Comparison of ENCODE assay signal across 35 cellular contexts in genomic region chr3:182763896-182764295, GRCh38.
"Had no signal": no experiment of that assay in that cellular context is flagged by ENCODE, and none has a peak within 500 bp of the region (broad histone marks: within the 10 kb centered on the region; RNA-seq: fewer than 3 reads in every experiment).

No MANE protein-coding gene starts in this region.

- H3K4me1 ChIP-seq: adrenal gland, breast epithelium had no signal

- H3K4me1 Mint-ChIP-seq: activated CD4-positive, alpha-beta T cell treated with anti-CD3 and anti-CD28 coated beads, Interleukin-2, amount 10 ng/mL, durations not matched to agents 24 days and 14 days; activated naive CD8-positive, alpha-beta T cell treated with anti-CD3 and anti-CD28 coated beads for 36 hours; activated T-helper 17 cell treated with anti-CD3 and anti-CD28 coated beads, Interleukin-2, amount 50 U/mL, for 72 hours had no signal

- H3K4me3 Mint-ChIP-seq: activated B cell treated with CpG ODN at 0.5 μM for 24 hours; activated CD4-positive, alpha-beta memory T cell treated with anti-CD3 and anti-CD28 coated beads for 36 hours; activated CD4-positive, alpha-beta T cell treated with anti-CD3 and anti-CD28 coated beads, Interleukin-2, amount 10 ng/mL, durations not matched to agents 24 days and 14 days; activated CD8-positive, alpha-beta T cell treated with anti-CD3 and anti-CD28 coated beads for 36 hours; activated naive CD4-positive, alpha-beta T cell treated with anti-CD3 and anti-CD28 coated beads for 36 hours; activated naive CD8-positive, alpha-beta T cell treated with anti-CD3 and anti-CD28 coated beads for 36 hours; activated T-cell treated with anti-CD3 and anti-CD28 coated beads, Interleukin-2, amount 50 U/mL, for 4 hours; activated T-cell treated with anti-CD3 and anti-CD28 coated beads, Interleukin-2, amount 50 U/mL, for 72 hours; activated T-helper 1 cell treated with anti-CD3 and anti-CD28 coated beads, Interleukin-12 subunit alpha, Interleukin-12 subunit beta, Interleukin-2, Interleukin-4 antibody, amounts not matched to agents 30 ng/mL and 10 ng/mL and 1 ng/mL, durations not matched to agents 14 hours and 24 hours and 36 hours; activated T-helper 17 cell treated with anti-CD3 and anti-CD28 coated beads, Interleukin-2, amount 50 U/mL, for 72 hours; T-helper 1 cell treated with Interleukin-12 subunit alpha and Interleukin-12 subunit beta and Interleukin-4 antibody, amounts not matched to agents 30 μg/mL and 1 μg/mL, for 36 hours; T-helper 2 cell treated with Interferon-gamma antibody and Interleukin-4, amounts not matched to agents 5 μg/mL and 100 μg/mL, for 36 hours had no signal

- H3K36me3 ChIP-seq: adrenal gland, brain microvascular endothelial cell, breast epithelium had no signal

- H3K9me3 Mint-ChIP-seq: activated B cell treated with CpG ODN at 0.5 μM for 24 hours; activated CD4-positive, alpha-beta memory T cell treated with anti-CD3 and anti-CD28 coated beads for 36 hours; activated CD4-positive, alpha-beta T cell treated with anti-CD3 and anti-CD28 coated beads, Interleukin-2, amount 10 ng/mL, durations not matched to agents 24 days and 14 days; activated CD8-positive, alpha-beta T cell treated with anti-CD3 and anti-CD28 coated beads for 36 hours; activated naive CD4-positive, alpha-beta T cell treated with anti-CD3 and anti-CD28 coated beads for 36 hours; activated naive CD4-positive, alpha-beta T cell treated with anti-CD3 and anti-CD28 coated beads, Interleukin-2, amount 50 U/mL, for 72 hours; activated naive CD8-positive, alpha-beta T cell treated with anti-CD3 and anti-CD28 coated beads for 36 hours; activated T-cell treated with anti-CD3 and anti-CD28 coated beads, Interleukin-2, amount 50 U/mL, for 4 hours; activated T-cell treated with anti-CD3 and anti-CD28 coated beads, Interleukin-2, amount 50 U/mL, for 72 hours; activated T-helper 1 cell treated with anti-CD3 and anti-CD28 coated beads, Interleukin-12 subunit alpha, Interleukin-12 subunit beta, Interleukin-2, Interleukin-4 antibody, amounts not matched to agents 30 ng/mL and 10 ng/mL and 1 ng/mL, durations not matched to agents 14 hours and 24 hours and 36 hours; activated T-helper 17 cell treated with anti-CD3 and anti-CD28 coated beads, Interleukin-2, amount 50 U/mL, for 72 hours; T-helper 1 cell treated with Interleukin-12 subunit alpha and Interleukin-12 subunit beta and Interleukin-4 antibody, amounts not matched to agents 30 μg/mL and 1 μg/mL, for 36 hours; T-helper 2 cell treated with Interferon-gamma antibody and Interleukin-4, amounts not matched to agents 5 μg/mL and 100 μg/mL, for 36 hours had no signal

- H3K36me3 Mint-ChIP-seq: activated CD4-positive, alpha-beta memory T cell treated with anti-CD3 and anti-CD28 coated beads for 36 hours; activated naive CD4-positive, alpha-beta T cell treated with anti-CD3 and anti-CD28 coated beads, Interleukin-2, amount 50 U/mL, for 72 hours; activated naive CD8-positive, alpha-beta T cell treated with anti-CD3 and anti-CD28 coated beads for 36 hours had no signal

- H3K27ac ChIP-seq: adrenal gland, body of pancreas, brain microvascular endothelial cell, breast epithelium, VCaP had no signal

- H3K27me3 ChIP-seq: adrenal gland, body of pancreas, brain microvascular endothelial cell, breast epithelium had no signal

- H3K9me3 ChIP-seq: adrenal gland, body of pancreas, breast epithelium had no signal

- ATAC-seq: activated CD8-positive, alpha-beta T cell treated with anti-CD3 and anti-CD28 coated beads for 36 hours; activated naive CD4-positive, alpha-beta T cell treated with anti-CD3 and anti-CD28 coated beads, Interleukin-2, amount 50 U/mL, for 72 hours; activated T-cell treated with anti-CD3 and anti-CD28 coated beads, Interleukin-2, amount 50 U/mL, for 4 hours; activated T-cell treated with anti-CD3 and anti-CD28 coated beads, Interleukin-2, amount 50 U/mL, for 72 hours; activated T-helper 17 cell treated with anti-CD3 and anti-CD28 coated beads, Interleukin-2, amount 50 U/mL, for 72 hours; body of pancreas had no signal

- H3K27ac Mint-ChIP-seq: activated B cell treated with CpG ODN at 0.5 μM for 24 hours; activated CD4-positive, alpha-beta memory T cell treated with anti-CD3 and anti-CD28 coated beads for 36 hours; activated CD4-positive, alpha-beta T cell treated with anti-CD3 and anti-CD28 coated beads, Interleukin-2, amount 10 ng/mL, durations not matched to agents 24 days and 14 days; activated CD8-positive, alpha-beta T cell treated with anti-CD3 and anti-CD28 coated beads for 36 hours; activated naive CD4-positive, alpha-beta T cell treated with anti-CD3 and anti-CD28 coated beads for 36 hours; activated naive CD4-positive, alpha-beta T cell treated with anti-CD3 and anti-CD28 coated beads, Interleukin-2, amount 50 U/mL, for 72 hours; activated naive CD8-positive, alpha-beta T cell treated with anti-CD3 and anti-CD28 coated beads for 36 hours; activated T-cell treated with anti-CD3 and anti-CD28 coated beads, Interleukin-2, amount 50 U/mL, for 72 hours; activated T-helper 1 cell treated with anti-CD3 and anti-CD28 coated beads, Interleukin-12 subunit alpha, Interleukin-12 subunit beta, Interleukin-2, Interleukin-4 antibody, amounts not matched to agents 30 ng/mL and 10 ng/mL and 1 ng/mL, durations not matched to agents 14 hours and 24 hours and 36 hours; activated T-helper 17 cell treated with anti-CD3 and anti-CD28 coated beads, Interleukin-2, amount 50 U/mL, for 72 hours; T-helper 1 cell treated with Interleukin-12 subunit alpha and Interleukin-12 subunit beta and Interleukin-4 antibody, amounts not matched to agents 30 μg/mL and 1 μg/mL, for 36 hours; T-helper 2 cell treated with Interferon-gamma antibody and Interleukin-4, amounts not matched to agents 5 μg/mL and 100 μg/mL, for 36 hours had no signal

- DNase-seq: activated B cell treated with CpG ODN at 0.5 μM for 24 hours; activated CD4-positive, alpha-beta memory T cell treated with anti-CD3 and anti-CD28 coated beads for 36 hours; activated CD4-positive, alpha-beta T cell treated with anti-CD3 and anti-CD28 coated beads for 4 hours; activated CD4-positive, alpha-beta T cell treated with anti-CD3 and anti-CD28 coated beads, Interleukin-2, amount 10 ng/mL, durations not matched to agents 24 days and 14 days; activated CD4-positive, alpha-beta T cell treated with anti-CD3 and anti-CD28 coated beads, Interleukin-2, amount 50 U/mL, for 1 hour; activated CD4-positive, alpha-beta T cell treated with anti-CD3 and anti-CD28 coated beads, Interleukin-2, amount 50 U/mL, for 4 hours; activated CD4-positive, CD25-positive, alpha-beta regulatory T cell treated with anti-CD3 and anti-CD28 coated beads, Interleukin-2, amount 50 U/mL, for 72 hours; activated CD8-positive, alpha-beta memory T cell treated with anti-CD3 and anti-CD28 coated beads, Interleukin-2, amount 50 U/mL, for 4 hours; activated CD8-positive, alpha-beta T cell treated with anti-CD3 and anti-CD28 coated beads for 36 hours; activated effector memory CD4-positive, alpha-beta T cell treated with anti-CD3 and anti-CD28 coated beads, Interleukin-2, amount 50 U/mL, for 16 hours; activated gamma-delta T cell treated with Interleukin-2 at 50 U/mL for 16 hours; activated naive CD4-positive, alpha-beta T cell; activated naive CD4-positive, alpha-beta T cell treated with anti-CD3 and anti-CD28 coated beads for 36 hours; activated naive CD4-positive, alpha-beta T cell treated with anti-CD3 and anti-CD28 coated beads, Interleukin-2, amount 50 U/mL, for 16 hours; activated naive CD8-positive, alpha-beta T cell treated with anti-CD3 and anti-CD28 coated beads for 36 hours; activated T-cell treated with anti-CD3 and anti-CD28 coated beads for 4 hours; activated T-cell treated with anti-CD3 and anti-CD28 coated beads, Interleukin-2, amount 50 U/mL, for 1 hour; activated T-cell treated with anti-CD3 and anti-CD28 coated beads, Interleukin-2, amount 50 U/mL, for 4 hours; activated T-cell treated with anti-CD3 and anti-CD28 coated beads, Interleukin-2, amount 50 U/mL, for 72 hours; adrenal gland; amniotic stem cell; aorta; body of pancreas; brain microvascular endothelial cell; central memory CD4-positive, alpha-beta T cell; T-helper 1 cell; T-helper 2 cell; T-helper 9 cell had no signal

- H3K4me3 ChIP-seq: adrenal gland, body of pancreas, breast epithelium had no signal
